9 cellular contexts compared by ENCODE assay signal in genomic region chr11:134276396-134277175, GRCh38. TPM values are rescaled to one million over a fixed set of nuclear protein-coding genes. Genes with fewer than 3 reads are reported as not detected.
A peak's percentile ranks its signal among the peaks of the same experiment; 100 is the strongest.
DNase-seq lines count a peak whose midpoint lies in the region; FAIRE-seq and TF ChIP-seq lines count a peak whose summit lies in the region.
"Had no signal": no experiment of that assay in that cellular context is flagged by ENCODE, and none has a peak within 500 bp of the region (broad histone marks: within the 10 kb centered on the region; RNA-seq: fewer than 3 reads in every experiment).

No MANE protein-coding gene starts in this region.

- H3K36me3 Mint-ChIP-seq in nephron (ENCODE audit: low read depth): no peaks in the 10 kb centered on the region

- no peak overlapping the region for H3K27ac Mint-ChIP-seq in nephron

- no peak for TF ChIP-seq CTCF in LNCaP clone FGC (IDR thresholded peaks at IDR 0.05; ENCODE audit: control insufficient read depth, extremely low read depth, insufficient read depth)
- no peak for TF ChIP-seq CTCF in choroid plexus epithelial cell (conservative IDR thresholded peaks at IDR 0.05; ENCODE audit: low read depth, low read length)
- TF ChIP-seq CTCF in nephron (IDR thresholded peaks at IDR 0.05; ENCODE audit: unreplicated experiment in 3 of 3): no peak

- no peak for FAIRE-seq in GM19239 (lab: Jason Lieb, UNC)

- H3K9me3 Mint-ChIP-seq in nephron: peaks cover 3% of the 10 kb centered on the region

- peak overlapping the region; percentile 22 for H3K4me3 ChIP-seq in LNCaP clone FGC (ENCODE audit: low read depth, low read length)
- peak overlapping the region; percentile 41 for H3K4me3 ChIP-seq in choroid plexus epithelial cell (ENCODE audit: low read depth, low read length)

- H3K27me3 Mint-ChIP-seq in nephron (ENCODE audit: low read depth): peaks cover 89% of the 10 kb centered on the region

- DNase-seq in NCI-H2196 (lab: John Stamatoyannopoulos, UW; ENCODE audit: unreplicated experiment) (peak; percentile 34), NCI-H2196 treated with DMSO at 0.1 percent for 48 hours (lab: John Stamatoyannopoulos, UW; ENCODE audit: unreplicated experiment) (no peak), LNCaP clone FGC (ENCODE audit: low read depth) (no peak), choroid plexus epithelial cell (ENCODE audit: low read depth) (no peak), NCI-H345 treated with DMSO at 0.1 percent for 48 hours (lab: John Stamatoyannopoulos, UW; ENCODE audit: unreplicated experiment) (no peak), GM19239 (ENCODE audit: insufficient read length, low spot score) (no peak), mesenteric fat pad (ENCODE audit: low spot score) (no peak)

- H3K4me3 Mint-ChIP-seq in nephron: peak overlapping the region; percentile 78 to 85 (median 78)

- H3K4me1 Mint-ChIP-seq in nephron: peaks cover 19% of the 10 kb centered on the region

RNA-seq across cellular contexts. Expression of gene GLB1L3, which starts 0.4 kb away (rescaled TPM):
- total RNA-seq in mesenteric fat pad: not detected
- total RNA-seq: renal cortical epithelial cell had no signal

RNA-seq across cellular contexts. Expression of gene ACAD8, which starts 23.2 kb away (rescaled TPM):
- 24.5 TPM for total RNA-seq in mesenteric fat pad

RNA-seq across cellular contexts. Expression of gene THYN1, which starts 23.4 kb away (rescaled TPM):
- 45.9 TPM for total RNA-seq in mesenteric fat pad

RNA-seq across cellular contexts. Expression of gene VPS26B, which starts 52.1 kb away (rescaled TPM):
- total RNA-seq in mesenteric fat pad: 37.4 TPM

RNA-seq across cellular contexts. Expression of gene NCAPD3, which starts 52.8 kb away (rescaled TPM):
- 15.8 TPM for total RNA-seq in mesenteric fat pad
